8 cellular contexts compared by ENCODE assay signal in the genomic region with DNA sequence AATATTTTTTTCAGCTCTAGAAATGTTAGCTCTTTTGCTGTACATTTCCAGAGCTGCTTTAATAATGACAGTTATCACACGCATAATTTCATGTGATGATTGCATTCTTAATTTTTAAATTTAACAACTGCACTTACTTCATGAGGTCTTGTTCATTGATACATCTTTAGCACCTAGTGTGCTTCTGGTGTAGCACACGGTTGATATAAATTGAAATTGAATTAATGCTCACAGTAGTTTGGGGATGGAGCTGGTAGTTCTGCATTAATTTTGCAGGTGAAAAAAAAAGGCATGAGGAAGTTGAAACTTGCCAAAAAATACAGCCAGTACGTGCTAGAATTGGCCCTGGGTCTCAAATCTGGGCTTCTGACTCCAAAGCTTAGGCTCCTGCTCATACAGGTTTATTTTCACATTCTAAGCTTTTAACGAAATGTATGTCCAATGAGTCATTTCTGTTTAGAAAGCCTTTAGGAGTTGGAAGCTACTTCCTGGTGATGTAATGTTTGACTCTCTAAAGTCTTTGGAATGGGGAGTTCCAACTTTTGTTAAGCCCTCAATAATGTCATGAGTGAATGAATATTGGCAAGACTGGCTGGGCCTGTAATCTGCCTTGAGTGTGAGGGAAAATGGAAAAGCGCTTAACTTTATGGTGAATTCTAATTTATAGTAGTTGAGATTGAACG. TPM values are rescaled to one million over a fixed set of nuclear protein-coding genes. Genes with fewer than 3 reads are reported as not detected.
A peak's percentile ranks its signal among the peaks of the same experiment; 100 is the strongest.
DNase-seq lines count a peak whose midpoint lies in the region; ATAC-seq and TF ChIP-seq lines count a peak whose summit lies in the region.

No MANE protein-coding gene starts in this region.

- peaks cover 55% of the 10 kb centered on the region for H3F3A ChIP-seq in SK-N-SH (replicated peaks; ENCODE audit: insufficient read depth)

- TF ChIP-seq POLR2A in HCT116 (IDR thresholded peaks at IDR 0.05; ENCODE audit: borderline replicate concordance, extremely low read depth, insufficient read depth, insufficient read length): no peak

- peaks cover 33% of the 10 kb centered on the region for H4K20me1 ChIP-seq in HCT116 (ENCODE audit: insufficient read depth)
- peaks cover 99% of the 10 kb centered on the region for H4K20me1 ChIP-seq in SK-N-SH (ENCODE audit: insufficient read depth)

- H3K27me3 ChIP-seq in HCT116 (ENCODE audit: insufficient read depth, low read length) (no peaks in the 10 kb centered on the region), SK-N-SH (ENCODE audit: insufficient read depth) (no peaks in the 10 kb centered on the region), rectal smooth muscle tissue (ENCODE audit: control insufficient read depth, insufficient read depth, low read length) (no peaks in the 10 kb centered on the region)

- H3K4me3 ChIP-seq in HCT116 (replicated peaks in 1 of 2; ENCODE audit: low read depth in 1 of 2, low read length in 2 of 2) (peak overlapping the region in 1 of 2 experiments; percentile 29; a peak in 2 of 4 replicates), SK-N-SH (ENCODE audit: low read depth in 2 of 2, low read length in 1 of 2) (peak overlapping the region in 1 of 2 experiments; percentile 36; a peak in 2 of 4 replicates), foreskin fibroblast (ENCODE audit: low read depth in 1 of 2, low read length in 2 of 2) (no peak overlapping the region), rectal smooth muscle tissue (ENCODE audit: low read length) (no peak overlapping the region)

- H3K27ac ChIP-seq in HCT116 (ENCODE audit: low read depth, low read length): peak overlapping the region; percentile 55
- peak overlapping the region in 1 of 2 experiments; percentile 84; a peak in 2 of 4 replicates for H3K27ac ChIP-seq in SK-N-SH (ENCODE audit: low read depth in 2 of 2, low read length in 1 of 2)
- peak overlapping the region; percentile 47 for H3K27ac ChIP-seq in rectal smooth muscle tissue (ENCODE audit: low read depth, low read length)

- WGBS in SK-N-SH (ENCODE audit: low lambda C conversion rate): 36% methylated on average over 6 of the region's 6 CpGs

- RAD21 ChIA-PET in HCT116 (lab: Charles Lee; ENCODE audit: low non-redundant PET in 1 of 2, low total read pairs in 2 of 2, uncharacterized antibody in 2 of 2, unreplicated experiment in 2 of 2): no interaction called here

- no TSS peak for BruUV-seq in HCT116 (replicated peaks; lab: Mats Ljungman, UMichigan)

- intact Hi-C loops in HCT116 (cut with micrococcal nuclease): no loop called here

- H3K4me1 ChIP-seq in HCT116 (ENCODE audit: control insufficient read depth in 1 of 2, insufficient read depth in 2 of 2, low read length in 2 of 2): peaks cover 32 to 64% of the 10 kb centered on the region in 2 experiments
- H3K4me1 ChIP-seq in SK-N-SH (ENCODE audit: control insufficient read depth in 1 of 2, insufficient read depth in 2 of 2, low read depth in 1 of 2, low read length in 1 of 2): peaks cover 3 to 25% of the 10 kb centered on the region in 2 experiments
- peaks cover 15% of the 10 kb centered on the region for H3K4me1 ChIP-seq in rectal smooth muscle tissue (ENCODE audit: control insufficient read depth, insufficient read depth, low read length)

- H3K9me2 ChIP-seq in HCT116 (ENCODE audit: insufficient read depth) (no peaks in the 10 kb centered on the region), SK-N-SH (no peaks in the 10 kb centered on the region)

- H3K9me3 ChIP-seq in HCT116 (ENCODE audit: control insufficient read depth in 1 of 2, insufficient read depth in 1 of 2, low read depth in 1 of 2, low read length in 2 of 2) (no peaks in the 10 kb centered on the region), SK-N-SH (no peaks in the 10 kb centered on the region)

- H3K4me2 ChIP-seq in HCT116 (ENCODE audit: low read length) (peak overlapping the region; percentile 69), SK-N-SH (peak overlapping the region; percentile 54)

- DNase-seq in HCT116 (ENCODE audit: low read depth, low spot score) (peak; percentile 58), SK-N-SH (no peak), foreskin fibroblast (peak; percentile 81 to 89)

- CTCF ChIA-PET in HCT116 (lab: Charles Lee) (interaction anchor here (0.8 to 1.2 kb wide), 2 partner anchors 45 to 388 kb away, joined by 3 to 4 read pairs; no protein-coding TSS in a partner anchor), SK-N-SH (lab: Yijun Ruan, JAX) (interaction anchor here (1.0 kb wide), 1 partner anchor 49 kb away, joined by 4 read pairs; no protein-coding TSS in a partner anchor)

- TF ChIP-seq CTCF in HCT116 (IDR thresholded peaks at IDR 0.05 in 2 of 3, conservative IDR thresholded peaks at IDR 0.05 in 1 of 3; ENCODE audit: borderline replicate concordance in 1 of 3, insufficient read depth in 1 of 3, low read depth in 2 of 3, low read length in 2 of 3) (no peak), SK-N-SH (IDR thresholded peaks at IDR 0.05) (no peak), foreskin fibroblast (IDR thresholded peaks at IDR 0.05; ENCODE audit: low read depth, low read length) (no peak)

- H3K79me2 ChIP-seq in HCT116 (ENCODE audit: insufficient read depth, low read length): peaks cover 100% of the 10 kb centered on the region
- H3K79me2 ChIP-seq in SK-N-SH (ENCODE audit: insufficient read depth): peaks cover 99% of the 10 kb centered on the region

- TF ChIP-seq EP300 in SK-N-SH (IDR thresholded peaks at IDR 0.05; ENCODE audit: borderline replicate concordance in 1 of 2, low read depth in 1 of 2, low read length in 1 of 2): peak in 1 of 2 experiments; percentile 66; a peak in 1 of 4 replicates

- POLR2A ChIA-PET in HCT116 (lab: Charles Lee) (interaction anchor here (0.6 to 0.7 kb wide), 2 partner anchors 190 to 376 kb away, joined by 3 to 6 read pairs; no protein-coding TSS in a partner anchor), SK-N-SH (lab: Yijun Ruan, JAX) (no interaction called here)

- H2AFZ ChIP-seq in HCT116 (ENCODE audit: low read depth, low read length, poor library complexity, severe bottlenecking): no peak overlapping the region
- H2AFZ ChIP-seq in SK-N-SH (ENCODE audit: low read depth): no peak overlapping the region

- peak; percentile 31; the same call in 1 of the 2 replicates for TF ChIP-seq RAD21 in HCT116 (IDR thresholded peaks at IDR 0.05; ENCODE audit: low read depth)
- no peak for TF ChIP-seq RAD21 in SK-N-SH (IDR thresholded peaks at IDR 0.05; ENCODE audit: low read length)

- peaks cover 9 to 18% of the 10 kb centered on the region in 2 experiments; a peak in 3 of 4 replicates for H3K36me3 ChIP-seq in HCT116 (ENCODE audit: control insufficient read depth in 1 of 2, insufficient read depth in 2 of 2, low read length in 2 of 2)
- H3K36me3 ChIP-seq in SK-N-SH (replicated peaks in 1 of 2; ENCODE audit: control insufficient read depth in 1 of 2, insufficient read depth in 2 of 2, low read length in 1 of 2): peaks cover 9 to 40% of the 10 kb centered on the region in 2 experiments
- peaks cover 9% of the 10 kb centered on the region for H3K36me3 ChIP-seq in rectal smooth muscle tissue (ENCODE audit: control insufficient read depth, insufficient read depth, low read length)

- ATAC-seq in HCT116 (peak; percentile 63), GM19397 (IDR thresholded peaks at IDR 0.05; ENCODE audit: unreplicated experiment) (no peak), HG02759 (IDR thresholded peaks at IDR 0.05; ENCODE audit: unreplicated experiment) (no peak), GM21423 (IDR thresholded peaks at IDR 0.05; ENCODE audit: unreplicated experiment) (no peak), GM19455 (IDR thresholded peaks at IDR 0.05; ENCODE audit: unreplicated experiment) (no peak)

- H3K9ac ChIP-seq in HCT116 (ENCODE audit: low read length) (peak overlapping the region; percentile 21), SK-N-SH (0 out of 2 replicates have a peak overlapping the region, but pooled peaks have one; percentile 4), rectal smooth muscle tissue (ENCODE audit: low read length) (no peak overlapping the region)

TF ChIP-seq in HCT116, 20 proteins besides CTCF, POLR2A, EP300 and RAD21 (continues in another document):
- peak; percentile 91 for TF ChIP-seq FOSL1 (IDR thresholded peaks at IDR 0.05; ENCODE audit: low read depth)
- no peak for TF ChIP-seq ZNF274 (IDR thresholded peaks at IDR 0.05; ENCODE audit: low read depth, low read length)
- TF ChIP-seq CBX3 (IDR thresholded peaks at IDR 0.05; ENCODE audit: low read depth): peak; percentile 56; the same call in 1 of the 2 replicates

TF ChIP-seq in SK-N-SH, 30 proteins besides CTCF, POLR2A, EP300 and RAD21 (continues in another document):
- TF ChIP-seq MEF2A (IDR thresholded peaks at IDR 0.05; ENCODE audit: borderline replicate concordance, low read depth) (no peak), SIN3A (IDR thresholded peaks at IDR 0.05; ENCODE audit: borderline replicate concordance, low read depth, low read length) (peak; percentile 85; the same call in 1 of the 2 replicates), RFX5 (IDR thresholded peaks at IDR 0.05; ENCODE audit: low read length) (no peak), TCF12 (IDR thresholded peaks at IDR 0.05) (peak; percentile 64), FOSL2 (IDR thresholded peaks at IDR 0.05; ENCODE audit: borderline replicate concordance, low read depth) (peak; percentile 92)

RNA-seq across cellular contexts. Expression of a gene that starts 10.9 kb away (rescaled TPM):
- total RNA-seq in HCT116 (2021; ENCODE audit: unreplicated experiment): 269 TPM
- polyA plus RNA-seq in HCT116 (2012): 312 and 339 TPM in 2 replicates
- polyA plus RNA-seq in SK-N-SH (2012; rRNA removed): 454 and 460 TPM in 2 replicates
- polyA plus RNA-seq in SK-N-SH (2012; cell fraction: cytosol; rRNA removed): 552 and 601 TPM in 2 replicates
- polyA plus RNA-seq in SK-N-SH (2012; cell fraction: nucleus; rRNA removed): 212 and 275 TPM in 2 replicates

RNA-seq across cellular contexts. Expression of a gene that starts 36.5 kb away (rescaled TPM):
- total RNA-seq in HCT116 (2021; ENCODE audit: unreplicated experiment): 17.4 TPM
- 12.0 and 13.3 TPM in 2 replicates for polyA plus RNA-seq in HCT116 (2012)
- 16.1 and 18.5 TPM in 2 replicates for polyA plus RNA-seq in SK-N-SH (2012; rRNA removed)
- 20.3 and 20.6 TPM in 2 replicates for polyA plus RNA-seq in SK-N-SH (2012; cell fraction: cytosol; rRNA removed)
- 9.0 and 9.6 TPM in 2 replicates for polyA plus RNA-seq in SK-N-SH (2012; cell fraction: nucleus; rRNA removed)
